18 cellular contexts compared by ENCODE assay signal in genomic region chr18:46702399-46702798, GRCh38. TPM values are rescaled to one million over a fixed set of nuclear protein-coding genes. Genes with fewer than 3 reads are reported as not detected.
DNase-seq lines count a peak whose midpoint lies in the region; ATAC-seq and TF ChIP-seq lines count a peak whose summit lies in the region.
"Had no signal": no experiment of that assay in that cellular context is flagged by ENCODE, and none has a peak within 500 bp of the region (broad histone marks: within the 10 kb centered on the region; RNA-seq: fewer than 3 reads in every experiment).

No MANE protein-coding gene starts in this region.

- no peak overlapping the region for H2BK12ac ChIP-seq in mesenchymal stem cell (ENCODE audit: low read length in 2 of 2)

- H3K79me1 ChIP-seq in mesenchymal stem cell (replicated peaks; ENCODE audit: low read length, poor library complexity, severe bottlenecking): no peaks in the 10 kb centered on the region

- H2AFZ ChIP-seq in mesenchymal stem cell (ENCODE audit: low read depth, low read length): no peak overlapping the region

- intact Hi-C loops in psoas muscle (cut with DNase I): no loop called here
- intact Hi-C loops in aorta (cut with DNase I): no loop called here

- TF ChIP-seq CTCF in psoas muscle (IDR thresholded peaks at IDR 0.05): no peak

- no peak overlapping the region for H2AK5ac ChIP-seq in mesenchymal stem cell (ENCODE audit: low read length, severe bottlenecking)

- peak overlapping the region; percentile 22 for H4K91ac ChIP-seq in mesenchymal stem cell (ENCODE audit: low read length)

- no peaks in the 10 kb centered on the region for H3K27me3 ChIP-seq in NT2/D1 (ENCODE audit: insufficient read depth, insufficient read length)
- H3K27me3 ChIP-seq in mesenchymal stem cell (ENCODE audit: control insufficient read depth in 1 of 2, insufficient read depth in 1 of 2, low read length in 2 of 2): peaks cover 0 to 11% of the 10 kb centered on the region in 2 experiments
- no peaks in the 10 kb centered on the region for H3K27me3 ChIP-seq in psoas muscle (ENCODE audit: insufficient read depth in 3 of 3, low read length in 2 of 3)
- no peaks in the 10 kb centered on the region for H3K27me3 ChIP-seq in aorta (ENCODE audit: control insufficient read depth in 1 of 2, insufficient read depth in 2 of 2, low read length in 1 of 2)
- H3K27me3 ChIP-seq in effector memory CD4-positive, alpha-beta T cell (replicated peaks; ENCODE audit: control insufficient read depth, insufficient read depth, low read length, poor library complexity, severe bottlenecking): no peaks in the 10 kb centered on the region
- H3K27me3 ChIP-seq: BE2C had no signal

- H3K9ac ChIP-seq in NT2/D1 (ENCODE audit: insufficient read length, low read depth): peak overlapping the region; percentile 8
- no peak overlapping the region for H3K9ac ChIP-seq in mesenchymal stem cell (ENCODE audit: low read length)

- H3K36me3 ChIP-seq in NT2/D1 (ENCODE audit: insufficient read depth, insufficient read length, low read length) (no peaks in the 10 kb centered on the region), mesenchymal stem cell (ENCODE audit: control insufficient read depth in 1 of 2, insufficient read depth in 2 of 2, low read depth in 1 of 2, low read length in 2 of 2) (no peaks in the 10 kb centered on the region), psoas muscle (ENCODE audit: insufficient read depth in 1 of 2, low read depth in 1 of 2) (no peaks in the 10 kb centered on the region), aorta (ENCODE audit: control insufficient read depth in 1 of 2, insufficient read depth in 2 of 2, low read length in 1 of 2) (no peaks in the 10 kb centered on the region)
- H3K36me3 ChIP-seq in effector memory CD4-positive, alpha-beta T cell (ENCODE audit: control insufficient read depth, insufficient read depth, low read length): no peaks in the 10 kb centered on the region
- H3K36me3 ChIP-seq: BE2C, HAP-1 had no signal

- H2BK5ac ChIP-seq in mesenchymal stem cell (ENCODE audit: low read depth, low read length, poor library complexity, severe bottlenecking): no peak overlapping the region

- H2BK15ac ChIP-seq in mesenchymal stem cell (ENCODE audit: low read depth, poor library complexity, severe bottlenecking): no peak overlapping the region

- H4K8ac ChIP-seq in mesenchymal stem cell (ENCODE audit: low read length): no peak overlapping the region

- no peak overlapping the region for H3K18ac ChIP-seq in mesenchymal stem cell (ENCODE audit: low read depth in 1 of 2, low read length in 2 of 2)

- DNase-seq in NT2/D1 (ENCODE audit: low read depth, low spot score) (no peak), mesenchymal stem cell (no peak), psoas muscle (peak in 1 of 2 donors; percentile 65), aorta (no peak), dermis blood vessel endothelial cell (no peak), NCI-H1694 (lab: John Stamatoyannopoulos, UW) (no peak)
- no peak for DNase-seq in effector memory CD4-positive, alpha-beta T cell
- DNase-seq: ACHN; BE2C; Caco-2; CD4-positive, alpha-beta T cell; GDM1 had no signal

- no peak overlapping the region for H3K23ac ChIP-seq in mesenchymal stem cell (ENCODE audit: low read length in 2 of 2)

- no peak overlapping the region for H3K14ac ChIP-seq in mesenchymal stem cell (ENCODE audit: low read length in 2 of 2)

- 90% methylated on average over 7 of the region's 7 CpGs for WGBS in mesenchymal stem cell
- 30 to 55% (median 41%) methylated on average over 7 of the region's 7 CpGs for WGBS in psoas muscle, 3 donors
- WGBS in aorta, 2 donors: 76 to 81% methylated on average over 7 of the region's 7 CpGs

- no peak overlapping the region for H3K4ac ChIP-seq in mesenchymal stem cell (ENCODE audit: low read depth in 1 of 2, low read length in 2 of 2)

- no peak overlapping the region for H3K4me2 ChIP-seq in mesenchymal stem cell (ENCODE audit: low read length, poor library complexity, severe bottlenecking)

- H3K27ac ChIP-seq in mesenchymal stem cell (ENCODE audit: low read length, poor library complexity, severe bottlenecking) (no peak overlapping the region), psoas muscle (peak overlapping the region; percentile 61), aorta (ENCODE audit: low read depth in 1 of 2, low read length in 2 of 2) (no peak overlapping the region)
- H3K27ac ChIP-seq in effector memory CD4-positive, alpha-beta T cell (ENCODE audit: insufficient read depth, low read length, poor library complexity, severe bottlenecking): no peak overlapping the region
- H3K27ac ChIP-seq: C4-2B had no signal

- H2BK120ac ChIP-seq in mesenchymal stem cell (ENCODE audit: low read depth, low read length): no peak overlapping the region

- H3K9me3 ChIP-seq in NT2/D1 (ENCODE audit: insufficient read depth, low read length): no peaks in the 10 kb centered on the region
- H3K9me3 ChIP-seq in mesenchymal stem cell (ENCODE audit: control insufficient read depth, low read length): no peaks in the 10 kb centered on the region
- no peaks in the 10 kb centered on the region for H3K9me3 ChIP-seq in psoas muscle
- no peaks in the 10 kb centered on the region for H3K9me3 ChIP-seq in aorta (ENCODE audit: control insufficient read depth, low read length)
- H3K9me3 ChIP-seq in effector memory CD4-positive, alpha-beta T cell (ENCODE audit: control insufficient read depth, low read length): no peaks in the 10 kb centered on the region
- H3K9me3 ChIP-seq: BE2C, Caco-2, HAP-1 had no signal

- peak; percentile 73 to 91 (median 88) for ATAC-seq in psoas muscle
- ATAC-seq in aorta (ENCODE audit: low FRiP score): peak; percentile 8
- no peak for ATAC-seq in GM21423 (IDR thresholded peaks at IDR 0.05; ENCODE audit: unreplicated experiment)
- ATAC-seq: HepG2 had no signal

- H3K4me1 ChIP-seq in NT2/D1 (ENCODE audit: insufficient read depth, insufficient read length) (peaks cover 7% of the 10 kb centered on the region), mesenchymal stem cell (ENCODE audit: control insufficient read depth, insufficient read depth, low read depth, low read length) (no peaks in the 10 kb centered on the region), psoas muscle (peaks cover 28% of the 10 kb centered on the region), aorta (ENCODE audit: control insufficient read depth in 1 of 2, insufficient read depth in 2 of 2, low read length in 2 of 2) (no peaks in the 10 kb centered on the region)
- H3K4me1 ChIP-seq in effector memory CD4-positive, alpha-beta T cell (ENCODE audit: control insufficient read depth, insufficient read depth, low read length, poor library complexity, severe bottlenecking): no peaks in the 10 kb centered on the region
- H3K4me1 ChIP-seq: BE2C, Caco-2, HAP-1 had no signal

- H3K4me3 ChIP-seq in NT2/D1 (ENCODE audit: insufficient read length, low read depth) (no peak overlapping the region), mesenchymal stem cell (ENCODE audit: insufficient read depth in 1 of 2, low read depth in 1 of 2, low read length in 2 of 2) (no peak overlapping the region), psoas muscle (no peak overlapping the region), aorta (ENCODE audit: low read length in 2 of 2) (no peak overlapping the region)
- H3K4me3 ChIP-seq in effector memory CD4-positive, alpha-beta T cell (ENCODE audit: insufficient read depth, low read depth, low read length, poor library complexity, severe bottlenecking): no peak overlapping the region
- H3K4me3 ChIP-seq: HAP-1 had no signal

RNA-seq across cellular contexts. Expression of gene LOXHD1, which starts 45.4 kb away (rescaled TPM):
- not detected for polyA plus RNA-seq in mesenchymal stem cell (2013, experiment 1 of 2)
- not detected for polyA plus RNA-seq in mesenchymal stem cell (2013, experiment 2 of 2)
- total RNA-seq in psoas muscle (under 1 TPM; 0.11 to 0.34 (median 0.12) TPM), aorta (1 to 10 TPM in 1 of 2 donors, under 1 TPM in 1; 0.16 to 1.0 TPM), dermis blood vessel endothelial cell (under 0.01 and 0.05 TPM in 2 replicates)
- polyA plus RNA-seq in psoas muscle (under 1 TPM in 2 of 3 donors, not detected in 1; 0.06 to 0.30 TPM), aorta (not detected)
- total RNA-seq: Caco-2; CD4-positive, alpha-beta T cell; H1; HepG2 had no signal
- polyA plus RNA-seq: HepG2, IgD-negative memory B cell had no signal

RNA-seq across cellular contexts. Expression of gene ST8SIA5, which starts 54.5 kb away (rescaled TPM):
- polyA plus RNA-seq in mesenchymal stem cell (2013, experiment 1 of 2): 0.62 TPM
- polyA plus RNA-seq in mesenchymal stem cell (2013, experiment 2 of 2): 0.66 TPM
- 1 to 10 TPM; 1.8 to 9.9 (median 7.2) TPM for total RNA-seq in psoas muscle
- 1 to 10 TPM; 2.2 to 3.2 (median 3.1) TPM for polyA plus RNA-seq in psoas muscle
- total RNA-seq in aorta: under 1 TPM; 0.29 to 0.42 TPM
- under 1 TPM in 1 of 2 donors, not detected in 1; 0.08 TPM for polyA plus RNA-seq in aorta
- 0.09 TPM in 1 of 2 replicates, not detected in the other for total RNA-seq in dermis blood vessel endothelial cell
- total RNA-seq: Caco-2 had no signal
- polyA plus RNA-seq: IgD-negative memory B cell had no signal
